Comparison of ENCODE assay signal across 8 cellular contexts in genomic region chr22:38314992-38315800, GRCh38.
DNase-seq lines count a peak whose midpoint lies in the region; ATAC-seq and TF ChIP-seq lines count a peak whose summit lies in the region.

No MANE protein-coding gene starts in this region.

- H3K4me1 ChIP-seq in endocrine pancreas (ENCODE audit: control insufficient read depth, insufficient read depth, low read length): no peaks in the 10 kb centered on the region

- peak overlapping the region; percentile 100 for H3K27ac Mint-ChIP-seq in nephron progenitor cell

- H3K36me3 ChIP-seq in endocrine pancreas (ENCODE audit: control insufficient read depth, insufficient read depth, low read length): no peaks in the 10 kb centered on the region

- H3K9me3 Mint-ChIP-seq in nephron progenitor cell: no peaks in the 10 kb centered on the region

- H3K9ac ChIP-seq in endocrine pancreas (ENCODE audit: control insufficient read depth, insufficient read depth, low read length): peak overlapping the region; percentile 79

- H3K36me3 Mint-ChIP-seq in nephron progenitor cell (ENCODE audit: low read depth): peaks cover 31% of the 10 kb centered on the region

- H3K4me1 Mint-ChIP-seq in nephron progenitor cell: peaks cover 76% of the 10 kb centered on the region

- H3K27me3 Mint-ChIP-seq in nephron progenitor cell (ENCODE audit: low read depth, poor library complexity): peaks cover 3% of the 10 kb centered on the region

- ATAC-seq in HG02870 (IDR thresholded peaks at IDR 0.05; ENCODE audit: unreplicated experiment): no peak

- no peaks in the 10 kb centered on the region for H3K9me3 ChIP-seq in endocrine pancreas (ENCODE audit: control insufficient read depth, low read length)

- DNase-seq in NCI-H146 (lab: John Stamatoyannopoulos, UW) (peak; percentile 5), NCI-H146 treated with DMSO at 0.1 percent for 48 hours (lab: John Stamatoyannopoulos, UW; ENCODE audit: unreplicated experiment) (no peak), RPMI8226 (peak; percentile 78), nephron progenitor cell (no peak), GM19238 (ENCODE audit: insufficient read length, low spot score) (no peak), AG08396 (ENCODE audit: low spot score) (no peak)

- no peaks in the 10 kb centered on the region for H3K27me3 ChIP-seq in endocrine pancreas (ENCODE audit: control insufficient read depth, insufficient read depth, low read length)

- H3K4me3 ChIP-seq in endocrine pancreas (ENCODE audit: control insufficient read depth, insufficient read depth, low read length): peak overlapping the region; percentile 83

- H3K4me3 Mint-ChIP-seq in nephron progenitor cell: peak overlapping the region; percentile 97

- TF ChIP-seq CTCF in nephron progenitor cell (IDR thresholded peaks at IDR 0.05): no peak

Comparison
In these comparisons a context has a peak if more than half of its experiments do, and no peak if none do; other contexts are left out.
1. DNase-seq: peak in NCI-H146 (single experiment) and RPMI8226 (single experiment); none in NCI-H146 treated with DMSO at 0.1 percent for 48 hours (single experiment), nephron progenitor cell (single experiment), GM19238 (single experiment) and AG08396 (single experiment).